30 cellular contexts compared by ENCODE assay signal in genomic region chr14:105272623-105273022, GRCh38. TPM values are rescaled to one million over a fixed set of nuclear protein-coding genes. Genes with fewer than 3 reads are reported as not detected.
DNase-seq lines count a peak whose midpoint lies in the region; TF ChIP-seq lines count a peak whose summit lies in the region.
"Had no signal": no experiment of that assay in that cellular context is flagged by ENCODE, and none has a peak within 500 bp of the region (broad histone marks: within the 10 kb centered on the region; RNA-seq: fewer than 3 reads in every experiment).

No MANE protein-coding gene starts in this region.

- intact Hi-C loops in thyroid gland (cut with DNase I), result no loop called here

- H3K27me3 ChIP-seq in thyroid gland, result no peaks in the 10 kb centered on the region
- H3K27me3 ChIP-seq: MG63, tibial artery had no signal

- TF ChIP-seq POLR2A in thyroid gland (IDR thresholded peaks at IDR 0.05), result no peak

- peak overlapping the region in 4 of 6 donors; percentile 11 to 55 (median 18) for H3K27ac Mint-ChIP-seq in immature natural killer cell
- H3K27ac Mint-ChIP-seq: activated T-cell treated with anti-CD3 and anti-CD28 coated beads, Interleukin-2, amount 50 U/mL, for 72 hours; stimulated activated naive CD8-positive, alpha-beta T cell treated with anti-CD3 and anti-CD28 coated beads, Interleukin-15, amount 100 ng/mL, for 72 hours; T-cell had no signal

- no peak for TF ChIP-seq CTCF in thyroid gland (IDR thresholded peaks at IDR 0.05)

- peaks cover 9 to 11% of the 10 kb centered on the region in 2 donors for H3K4me1 ChIP-seq in thyroid gland

- H3K9me3 Mint-ChIP-seq in immature natural killer cell, result no peaks in the 10 kb centered on the region
- H3K9me3 Mint-ChIP-seq: activated T-cell treated with anti-CD3 and anti-CD28 coated beads, Interleukin-2, amount 50 U/mL, for 72 hours; CD4-positive, CD25-positive, alpha-beta regulatory T cell; stimulated activated naive CD8-positive, alpha-beta T cell treated with anti-CD3 and anti-CD28 coated beads, Interleukin-15, amount 100 ng/mL, for 72 hours; T-cell had no signal

- no peaks in the 10 kb centered on the region for H3K36me3 ChIP-seq in thyroid gland
- H3K36me3 ChIP-seq: MG63 had no signal

- DNase-seq in DMS79 (lab: John Stamatoyannopoulos, UW) (peak; percentile 74), NCI-H510A (lab: John Stamatoyannopoulos, UW) (peak; percentile 71), immature natural killer cell (no peak), thyroid gland (peak; percentile 32 to 53), NCI-H748 (lab: John Stamatoyannopoulos, UW; ENCODE audit: unreplicated experiment) (no peak), T-helper 9 cell (no peak), midbrain (lab: John Stamatoyannopoulos, UW) (no peak)
- DNase-seq: activated CD4-positive, CD25-positive, alpha-beta regulatory T cell; activated T-cell treated with anti-CD3 and anti-CD28 coated beads, Interleukin-2, amount 50 U/mL, for 72 hours; caudate nucleus; CD4-positive, CD25-positive, alpha-beta regulatory T cell; effector memory CD4-positive, alpha-beta T cell; EL; erythroblast; KG1; left ventricle myocardium superior; MG63; naive thymus-derived CD4-positive, alpha-beta T cell; NCI-H1105; NCI-H2029; NCI-H345; psoas muscle; RPMI8226; stimulated activated CD4-positive, alpha-beta T cell treated with anti-CD3 and anti-CD28 coated beads, Interleukin-2, amount 100 ng/mL, for 48 hours; stimulated activated naive CD8-positive, alpha-beta T cell treated with anti-CD3 and anti-CD28 coated beads, Interleukin-15, amount 100 ng/mL, for 72 hours; T-cell; tibial artery had no signal

- peaks cover 0 to 4% (median 0%) of the 10 kb centered on the region in 3 donors for H3K36me3 Mint-ChIP-seq in immature natural killer cell

- H3K9me3 ChIP-seq in thyroid gland, result no peaks in the 10 kb centered on the region
- H3K9me3 ChIP-seq: MG63, psoas muscle, tibial artery had no signal

- H3K4me1 Mint-ChIP-seq in immature natural killer cell, result peaks cover 6 to 19% of the 10 kb centered on the region in 2 donors

- H3K27ac ChIP-seq in thyroid gland, result no peak overlapping the region
- H3K27ac ChIP-seq: coronary artery, HL-60, psoas muscle, tibial artery had no signal

- H3K4me3 Mint-ChIP-seq in immature natural killer cell, result no peak overlapping the region
- H3K4me3 Mint-ChIP-seq: activated T-cell treated with anti-CD3 and anti-CD28 coated beads, Interleukin-2, amount 50 U/mL, for 72 hours; naive thymus-derived CD4-positive, alpha-beta T cell; stimulated activated naive CD8-positive, alpha-beta T cell treated with anti-CD3 and anti-CD28 coated beads, Interleukin-15, amount 100 ng/mL, for 72 hours; T-cell had no signal

- WGBS in thyroid gland, 2 donors, result 66 to 79% methylated on average over 15 of the region's 15 CpGs

- peaks cover 0 to 10% (median 0%) of the 10 kb centered on the region in 3 donors for H3K27me3 Mint-ChIP-seq in immature natural killer cell (ENCODE audit: low read depth in 3 of 3)
- H3K27me3 Mint-ChIP-seq: CD4-positive, CD25-positive, alpha-beta regulatory T cell; naive thymus-derived CD4-positive, alpha-beta T cell; stimulated activated naive CD8-positive, alpha-beta T cell treated with anti-CD3 and anti-CD28 coated beads, Interleukin-15, amount 100 ng/mL, for 72 hours; T-cell had no signal

- H3K4me3 ChIP-seq in thyroid gland (replicated peaks in 1 of 3), result no peak overlapping the region
- H3K4me3 ChIP-seq: coronary artery, GM12878, MG63, psoas muscle, tibial artery had no signal

RNA-seq across cellular contexts. Expression of gene BTBD6, which starts 24.3 kb away (rescaled TPM):
- polyA plus RNA-seq in immature natural killer cell, result 10 to 100 TPM in 2 of 3 donors, 1 to 10 TPM in 1; 3.7 to 13.3 (median 13.1) TPM
- 10 to 100 TPM; 35.9 to 58.2 (median 44.2) TPM for total RNA-seq in thyroid gland

RNA-seq across cellular contexts. Expression of gene BRF1, which starts 28.2 kb away (rescaled TPM):
- 10 to 100 TPM in 1 of 3 donors, 1 to 10 TPM in 2; 2.9 to 11.0 (median 8.0) TPM for polyA plus RNA-seq in immature natural killer cell
- 10 to 100 TPM; 44.5 to 99.6 (median 56.2) TPM for total RNA-seq in thyroid gland

RNA-seq across cellular contexts. Expression of gene PACS2, which starts 41.9 kb away (rescaled TPM):
- 1 to 10 TPM; 2.0 to 3.3 (median 2.7) TPM for polyA plus RNA-seq in immature natural killer cell
- 10 to 100 TPM; 54.6 to 85.2 (median 72.1) TPM for total RNA-seq in thyroid gland

Comparison
In these comparisons a context has a peak if more than half of its experiments do, and no peak if none do; other contexts are left out.
1. DNase-seq: peak in DMS79 (single experiment), NCI-H510A (single experiment) and thyroid gland (2 of 2); none in immature natural killer cell (0 of 3), NCI-H748 (single experiment), T-helper 9 cell (single experiment) and midbrain (single experiment).